ENCODE assay signal across 1 cellular context in genomic region chr2:241659150-241659739, GRCh38.
TF ChIP-seq lines count a peak whose summit lies in the region.

No MANE protein-coding gene starts in this region.

TF ChIP-seq in HepG2, 621 proteins besides CTCF, POLR2A, EP300 and RAD21 (continued from another document):
- no peak for TF ChIP-seq ZUFSP (CRISPR knock-in tag; IDR thresholded peaks at IDR 0.05; ENCODE audit: borderline replicate concordance)
- TF ChIP-seq EEA1 (CRISPR knock-in tag; IDR thresholded peaks at IDR 0.05; ENCODE audit: borderline replicate concordance), result no peak
- no peak; the same call in 1 of the 2 replicates for TF ChIP-seq BATF2 (CRISPR knock-in tag; IDR thresholded peaks at IDR 0.05)
- TF ChIP-seq RNF2 (conservative IDR thresholded peaks at IDR 0.05; ENCODE audit: low read depth), result no peak
- no peak for TF ChIP-seq SP140L (CRISPR knock-in tag; IDR thresholded peaks at IDR 0.05; ENCODE audit: borderline replicate concordance)
- TF ChIP-seq ZNF773 (CRISPR knock-in tag; IDR thresholded peaks at IDR 0.05; ENCODE audit: borderline replicate concordance), result no peak
- TF ChIP-seq ETV6 (CRISPR knock-in tag; conservative IDR thresholded peaks at IDR 0.05), result no peak
- peak; percentile 61 for TF ChIP-seq ZNF501 (CRISPR knock-in tag; IDR thresholded peaks at IDR 0.05)
- no peak for TF ChIP-seq MTF2 (CRISPR knock-in tag; IDR thresholded peaks at IDR 0.05; ENCODE audit: borderline replicate concordance)
- TF ChIP-seq ATF4 (CRISPR knock-in tag; IDR thresholded peaks at IDR 0.05), result no peak
- no peak for TF ChIP-seq USF2 (IDR thresholded peaks at IDR 0.05; ENCODE audit: low read depth, low read length)
- TF ChIP-seq USF2 (CRISPR knock-in tag; IDR thresholded peaks at IDR 0.05; ENCODE audit: borderline replicate concordance), result no peak
- TF ChIP-seq TRIM24 (CRISPR knock-in tag; IDR thresholded peaks at IDR 0.05), result no peak
